6 cellular contexts compared by ENCODE assay signal in the genomic region with DNA sequence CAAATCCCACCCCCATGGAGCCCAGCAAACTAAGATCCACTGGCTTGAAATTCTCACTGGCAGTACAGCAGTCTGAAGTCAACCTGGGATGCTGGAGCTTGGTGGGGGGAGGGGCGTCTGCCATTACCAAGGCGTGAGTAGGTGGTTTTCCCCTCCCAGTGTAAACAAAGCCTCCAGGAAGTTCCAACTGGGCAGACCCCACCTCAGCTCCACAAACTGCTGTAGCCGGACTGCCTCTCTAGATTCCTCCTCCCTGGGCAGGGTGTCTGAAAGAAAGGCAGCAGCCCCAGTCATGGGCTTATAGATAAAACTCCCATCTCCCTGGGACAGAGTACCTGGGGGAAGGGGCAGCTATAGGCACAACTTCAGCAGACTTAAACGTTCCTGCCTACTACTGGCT.
DNase-seq lines count a peak whose midpoint lies in the region; FAIRE-seq and TF ChIP-seq lines count a peak whose summit lies in the region.
"Not testable (repeated sequence)": the region's sequence is repeated elsewhere in the genome, so short reads cannot be mapped to it uniquely, and the experiment has no call there.

No MANE protein-coding gene starts in this region.

- H3K56ac ChIP-seq in H1 (replicated peaks; ENCODE audit: insufficient read length, low read depth, low read length); mesendoderm (ENCODE audit: low read length): not testable (repeated sequence)

- not testable (repeated sequence) for TF ChIP-seq CTCF in H1 (IDR thresholded peaks at IDR 0.05; ENCODE audit: control extremely low read depth in 1 of 3, insufficient read depth in 1 of 3, low read depth in 1 of 3, low read length in 3 of 3)

- not testable (repeated sequence) for FAIRE-seq in H1 (lab: Jason Lieb, UNC)

- H2BK120ac ChIP-seq in H1 (replicated peaks; ENCODE audit: low read depth, low read length); mesendoderm (ENCODE audit: low read depth, low read length): not testable (repeated sequence)

- H3K14ac ChIP-seq in H1 (ENCODE audit: insufficient read length) = not testable (repeated sequence)

- not testable (repeated sequence) for H4K91ac ChIP-seq in H1 (replicated peaks; ENCODE audit: insufficient read length, low read length)

- not testable (repeated sequence) for H3K23me2 ChIP-seq in H1 (ENCODE audit: low read depth, low read length)

- peak overlapping the region; percentile 59 for H3K9ac ChIP-seq in HUES6 (ENCODE audit: low read length)
- not testable (repeated sequence) for H3K9ac ChIP-seq in H1 (replicated peaks in 1 of 4; ENCODE audit: extremely low read depth in 1 of 4, low read depth in 3 of 4, low read length in 3 of 4); iPS-18a (ENCODE audit: low read length); mesendoderm (ENCODE audit: low read length)

- peak overlapping the region; percentile 52; the same call in 1 of the 2 replicates for H3K27ac ChIP-seq in HUES6 (ENCODE audit: low read depth, low read length)
- not testable (repeated sequence) for H3K27ac ChIP-seq in H1 (ENCODE audit: low read depth, low read length); mesendoderm (ENCODE audit: low read depth, low read length)
- H3K27ac ChIP-seq in iPS-18a (ENCODE audit: low read length) = peak overlapping the region; percentile 39

- peak overlapping the region; percentile 19; the same call in 1 of the 2 replicates for H3K4me3 ChIP-seq in HUES6 (ENCODE audit: low read depth, low read length)
- not testable (repeated sequence) for H3K4me3 ChIP-seq in H1 (ENCODE audit: extremely low read depth in 1 of 4, insufficient read depth in 2 of 4, low read depth in 3 of 4, low read length in 4 of 4); iPS-18a (ENCODE audit: low read length); mesendoderm (ENCODE audit: low read length)

- not testable (repeated sequence) for H3K79me2 ChIP-seq in H1 (ENCODE audit: control insufficient read depth in 1 of 2, insufficient read depth in 2 of 2, low read length in 2 of 2); mesendoderm (ENCODE audit: control insufficient read depth, insufficient read depth, low read length)

- H4K5ac ChIP-seq in H1 (ENCODE audit: insufficient read length, low read depth, low read length); mesendoderm (ENCODE audit: low read length): not testable (repeated sequence)

- CTCF ChIA-PET in H1 (lab: Charles Lee; ENCODE audit: partially characterized antibody) = interaction anchor here (0.8 to 1.5 kb wide), 2 partner anchors 44 to 256 kb away, joined by 4 read pairs; no protein-coding TSS in a partner anchor

- H2BK20ac ChIP-seq in H1 (ENCODE audit: low read length) = not testable (repeated sequence)

- DNase-seq in ELF-1 (ENCODE audit: low read depth, low spot score) (peak; percentile 87), NCI-H748 (lab: John Stamatoyannopoulos, UW; ENCODE audit: unreplicated experiment) (peak; percentile 18), H1 (ENCODE audit: low read depth in 1 of 2, low spot score in 2 of 2) (peak; percentile 15 to 50), mesendoderm (peak; percentile 70)

- not testable (repeated sequence) for H3K36me3 ChIP-seq in HUES6 (ENCODE audit: control insufficient read depth, insufficient read depth, low read length); H1 (ENCODE audit: control insufficient read depth in 2 of 4, insufficient read depth in 4 of 4, low read length in 3 of 4); iPS-18a (ENCODE audit: control insufficient read depth, low read depth, low read length); mesendoderm (ENCODE audit: control insufficient read depth, insufficient read depth, low read length)

- H4K20me1 ChIP-seq in H1 (replicated peaks in 1 of 2; ENCODE audit: control insufficient read depth in 1 of 2, insufficient read depth in 2 of 2, low read length in 2 of 2) = not testable (repeated sequence)

- TF ChIP-seq POLR2A in H1 (IDR thresholded peaks at IDR 0.05; ENCODE audit: control extremely low read depth in 1 of 2, low read depth in 2 of 2, low read length in 2 of 2) = not testable (repeated sequence)

- not testable (repeated sequence) for H2BK12ac ChIP-seq in H1 (ENCODE audit: low read depth, low read length)

- TF ChIP-seq EP300 in H1 (IDR thresholded peaks at IDR 0.05; ENCODE audit: borderline replicate concordance in 1 of 2, low read depth in 2 of 2, low read length in 2 of 2) = not testable (repeated sequence)

- POLR2A ChIA-PET in H1 (lab: Charles Lee; ENCODE audit: partially characterized antibody) = not testable (repeated sequence)

- 69% methylated on average over 4 of the region's 4 CpGs; no CpG with 5 or more reads in 1 of the 2 experiments for WGBS in H1 (ENCODE audit: extremely low coverage in 1 of 2, insufficient coverage in 1 of 2, insufficient read length in 1 of 2, insufficient replicate concordance in 2 of 2, low coverage in 1 of 2, low lambda C conversion rate in 2 of 2, missing lambda C conversion rate in 1 of 2), 2 experiments
- no CpG with 5 or more reads among the region's 4 CpGs for WGBS in mesendoderm (ENCODE audit: extremely low coverage, insufficient coverage, low lambda C conversion rate)

- not testable (repeated sequence) for H3K4me2 ChIP-seq in H1 (ENCODE audit: insufficient read depth in 1 of 2, low read depth in 2 of 2, low read length in 2 of 2); mesendoderm (ENCODE audit: low read length)

- TF ChIP-seq RAD21 in H1 (IDR thresholded peaks at IDR 0.05 in 1 of 2, conservative IDR thresholded peaks at IDR 0.05 in 1 of 2; ENCODE audit: low read depth in 2 of 2, low read length in 2 of 2) = not testable (repeated sequence)

- not testable (repeated sequence) for H3K79me1 ChIP-seq in H1 (ENCODE audit: low read depth, low read length); mesendoderm (ENCODE audit: low read length)

- not testable (repeated sequence) for H3K9me3 ChIP-seq in HUES6 (ENCODE audit: control insufficient read depth, insufficient read depth, low read depth, low read length); H1 (ENCODE audit: insufficient read depth in 2 of 2, low read depth in 1 of 2, low read length in 1 of 2); iPS-18a (ENCODE audit: control insufficient read depth, low read depth, low read length)

- 0 out of 2 replicates have a peak overlapping the region, but pooled peaks have one; percentile 13 for H2AK5ac ChIP-seq in H1 (ENCODE audit: low read depth, low read length)
- not testable (repeated sequence) for H2AK5ac ChIP-seq in mesendoderm (ENCODE audit: low read length)

- not testable (repeated sequence) for H3K18ac ChIP-seq in H1 (ENCODE audit: extremely low read depth, low read length); mesendoderm (ENCODE audit: low read length)

- H2BK15ac ChIP-seq in H1 (ENCODE audit: low read length); mesendoderm (replicated peaks; ENCODE audit: low read depth): not testable (repeated sequence)

- not testable (repeated sequence) for H3K23ac ChIP-seq in H1 (ENCODE audit: insufficient read length); mesendoderm (ENCODE audit: low read length)

- peaks cover 13% of the 10 kb centered on the region for H3K4me1 ChIP-seq in HUES6 (ENCODE audit: control insufficient read depth, insufficient read depth, low read length)
- H3K4me1 ChIP-seq in H1 (replicated peaks in 1 of 4; ENCODE audit: control insufficient read depth in 3 of 4, insufficient read depth in 4 of 4, low read length in 3 of 4); iPS-18a (ENCODE audit: control insufficient read depth, low read depth, low read length); mesendoderm (ENCODE audit: control insufficient read depth, low read depth, low read length): not testable (repeated sequence)

- not testable (repeated sequence) for H3K4ac ChIP-seq in H1 (replicated peaks; ENCODE audit: insufficient read length, low read depth, low read length); mesendoderm (ENCODE audit: low read depth, low read length)

- H2BK5ac ChIP-seq in H1 (ENCODE audit: low read depth, low read length); mesendoderm (ENCODE audit: low read length): not testable (repeated sequence)

- not testable (repeated sequence) for H4K8ac ChIP-seq in H1 (ENCODE audit: extremely low read depth, insufficient read depth, low read length); mesendoderm (ENCODE audit: low read depth, low read length)

- H3K27me3 ChIP-seq in HUES6 (ENCODE audit: control insufficient read depth, insufficient read depth, low read length); H1 (replicated peaks in 1 of 4; ENCODE audit: control insufficient read depth in 3 of 4, extremely low read depth in 1 of 4, insufficient read depth in 3 of 4, low read length in 3 of 4); iPS-18a (ENCODE audit: control insufficient read depth, insufficient read depth, low read length); mesendoderm (ENCODE audit: insufficient read depth, low read length, poor library complexity): not testable (repeated sequence)

- H2AFZ ChIP-seq in H1 (ENCODE audit: low read length) = not testable (repeated sequence)

TF ChIP-seq in H1, 55 proteins besides CTCF, POLR2A, EP300 and RAD21:
- 0 out of 2 replicates have a peak, but pooled peaks have one; percentile 25 for TF ChIP-seq SP1 (IDR thresholded peaks at IDR 0.05; ENCODE audit: low read depth, low read length)

Comparison
In these comparisons a context has a peak if more than half of its experiments do, and no peak if none do; other contexts are left out.
1. DNase-seq: peak in every context shown above with its lines; median percentile 87 in ELF-1; 70 in mesendoderm; 32 in H1; 18 in NCI-H748.